ENCODE assay signal across 11 cellular contexts in genomic region chr7:1025747-1026581, GRCh38. TPM values are rescaled to one million over a fixed set of nuclear protein-coding genes. Genes with fewer than 3 reads are reported as not detected.
DNase-seq lines count a peak whose midpoint lies in the region; ATAC-seq and TF ChIP-seq lines count a peak whose summit lies in the region.
"Had no signal": no experiment of that assay in that cellular context is flagged by ENCODE, and none has a peak within 500 bp of the region (broad histone marks: within the 10 kb centered on the region; RNA-seq: fewer than 3 reads in every experiment).

No MANE protein-coding gene starts in this region.

- no peaks in the 10 kb centered on the region for H3K27me3 ChIP-seq in CD8-positive, alpha-beta T cell (ENCODE audit: insufficient read depth, low read length)

- no peak for TF ChIP-seq CTCF in CD8-positive, alpha-beta T cell (IDR thresholded peaks at IDR 0.05)
- TF ChIP-seq CTCF in GM12875 (IDR thresholded peaks at IDR 0.05; ENCODE audit: borderline replicate concordance, insufficient read depth, low read depth, low read length) = no peak

- intact Hi-C loops in CD8-positive, alpha-beta T cell (cut with DNase I, micrococcal nuclease) = no loop called here

- no peak overlapping the region for H3K4me3 ChIP-seq in CD8-positive, alpha-beta T cell (ENCODE audit: low read depth, low read length)
- peak overlapping the region; percentile 21 for H3K4me3 ChIP-seq in GM12875 (ENCODE audit: low read depth, low read length)

- H3K36me3 Mint-ChIP-seq in CD8-positive, alpha-beta T cell = peaks cover 23% of the 10 kb centered on the region
- H3K36me3 Mint-ChIP-seq in immature natural killer cell = peaks cover 4 to 18% (median 13%) of the 10 kb centered on the region in 3 donors

- POLR2A ChIA-PET in CD8-positive, alpha-beta T cell (lab: Charles Lee) = no interaction called here

- peaks cover 25% of the 10 kb centered on the region for H3K4me1 ChIP-seq in CD8-positive, alpha-beta T cell (ENCODE audit: insufficient read depth, low read length)

- CTCF ChIA-PET in CD8-positive, alpha-beta T cell (lab: Charles Lee) = interaction anchor here (1.8 to 6.0 kb wide), 2 partner anchors 19 to 33 kb away, joined by 6 to 36 read pairs; partner anchors contain the start of gene GPR146

- DNase-seq in CD8-positive, alpha-beta T cell = no peak
- DNase-seq in NCI-H748 treated with DMSO at 0.1 percent for 48 hours (lab: John Stamatoyannopoulos, UW) (peak; percentile 74), immature natural killer cell (no peak)
- DNase-seq: NCI-H446 treated with DMSO at 0.1 percent for 48 hours, small intestine had no signal

- H3K27ac ChIP-seq in CD8-positive, alpha-beta T cell (ENCODE audit: low read depth, low read length) = no peak overlapping the region

- no peaks in the 10 kb centered on the region for H3K9me3 Mint-ChIP-seq in CD8-positive, alpha-beta T cell
- H3K9me3 Mint-ChIP-seq in immature natural killer cell = peaks cover 0 to 10% (median 1%) of the 10 kb centered on the region in 6 donors

- ATAC-seq in CD8-positive, alpha-beta T cell = no peak
- ATAC-seq in HG02840 (IDR thresholded peaks at IDR 0.05; ENCODE audit: low FRiP score, unreplicated experiment) = no peak
- ATAC-seq in GM21528 (IDR thresholded peaks at IDR 0.05; ENCODE audit: low FRiP score, unreplicated experiment) = no peak
- ATAC-seq in HG03439 (IDR thresholded peaks at IDR 0.05; ENCODE audit: unreplicated experiment) = no peak
- no peak for ATAC-seq in HG03520 (IDR thresholded peaks at IDR 0.05; ENCODE audit: unreplicated experiment)

- no peaks in the 10 kb centered on the region for H3K36me3 ChIP-seq in CD8-positive, alpha-beta T cell (ENCODE audit: insufficient read depth, low read length)

- H3K27ac Mint-ChIP-seq in CD8-positive, alpha-beta T cell = no peak overlapping the region
- no peak overlapping the region for H3K27ac Mint-ChIP-seq in immature natural killer cell

- H3K4me1 Mint-ChIP-seq in CD8-positive, alpha-beta T cell (ENCODE audit: low read depth) = peaks cover 26% of the 10 kb centered on the region
- H3K4me1 Mint-ChIP-seq in immature natural killer cell = peaks cover 23 to 26% of the 10 kb centered on the region in 2 donors

- peak overlapping the region; percentile 78 for H3K4me3 Mint-ChIP-seq in CD8-positive, alpha-beta T cell
- peak overlapping the region in 4 of 5 donors; percentile 33 to 76 (median 72) for H3K4me3 Mint-ChIP-seq in immature natural killer cell

- H3K27me3 Mint-ChIP-seq in CD8-positive, alpha-beta T cell (ENCODE audit: low read depth) = no peaks in the 10 kb centered on the region
- H3K27me3 Mint-ChIP-seq in immature natural killer cell (ENCODE audit: low read depth in 3 of 3) = peaks cover 2 to 4% (median 3%) of the 10 kb centered on the region in 3 donors

- no peaks in the 10 kb centered on the region for H3K9me3 ChIP-seq in CD8-positive, alpha-beta T cell (ENCODE audit: low read length)

RNA-seq across cellular contexts. Expression of gene GPR146, which starts 18.4 kb away (rescaled TPM):
- 1 to 10 TPM; 4.4 to 5.0 TPM for total RNA-seq in CD8-positive, alpha-beta T cell
- 1 to 10 TPM in 2 of 3 donors, not detected in 1; 1.1 to 1.9 TPM for polyA plus RNA-seq in immature natural killer cell

RNA-seq across cellular contexts. Expression of gene CYP2W1, which starts 43.0 kb away (rescaled TPM):
- total RNA-seq in CD8-positive, alpha-beta T cell = not detected
- polyA plus RNA-seq in immature natural killer cell = not detected
- polyA plus RNA-seq: liver had no signal

RNA-seq across cellular contexts. Expression of gene COX19, which starts 50.6 kb away (rescaled TPM):
- 10 to 100 TPM; 40.3 to 42.4 TPM for total RNA-seq in CD8-positive, alpha-beta T cell
- 10 to 100 TPM; 12.7 to 24.0 (median 18.1) TPM for polyA plus RNA-seq in immature natural killer cell
